Comparison of ENCODE assay signal across 24 cellular contexts in genomic region chr2:135936524-135936923, GRCh38.
"Had no signal": no experiment of that assay in that cellular context is flagged by ENCODE, and none has a peak within 500 bp of the region (broad histone marks: within the 10 kb centered on the region; RNA-seq: fewer than 3 reads in every experiment).

No MANE protein-coding gene starts in this region.

- H3K27me3 Mint-ChIP-seq: activated B cell treated with CpG ODN at 0.5 μM for 24 hours; stimulated activated memory B cell treated with anti-CD40 and anti-IgM and Interleukin-4, amounts not matched to agents 10 μg/mL and 1 μg/mL and 100 μg/mL, for 72 hours had no signal

- H3K4me3 ChIP-seq: psoas muscle, sigmoid colon, suprapubic skin, tibial nerve had no signal

- ATAC-seq: activated naive CD4-positive, alpha-beta T cell treated with anti-CD3 and anti-CD28 coated beads, Interleukin-2, amount 50 U/mL, for 72 hours; left cardiac atrium; left ventricle myocardium superior; psoas muscle; stimulated activated memory B cell treated with anti-CD40 and anti-IgM and Interleukin-4, amounts not matched to agents 10 μg/mL and 1 μg/mL and 100 μg/mL, for 72 hours had no signal

- H3K27ac ChIP-seq: brain microvascular endothelial cell, parathyroid adenoma, psoas muscle, sigmoid colon, suprapubic skin, tibial nerve had no signal

- H3K4me1 ChIP-seq: parathyroid adenoma, psoas muscle, sigmoid colon, suprapubic skin, tibial nerve had no signal

- DNase-seq: activated B cell treated with CpG ODN at 0.5 μM for 24 hours; activated CD4-positive, alpha-beta T cell treated with anti-CD3 and anti-CD28 coated beads, Interleukin-2, amount 50 U/mL, for 4 hours; activated naive CD4-positive, alpha-beta T cell; amniotic stem cell; brain microvascular endothelial cell; head of caudate nucleus; hippocampal formation; left cardiac atrium; left ventricle myocardium superior; occipital lobe; psoas muscle; sigmoid colon; stimulated activated CD4-positive, alpha-beta T cell treated with anti-CD3 and anti-CD28 coated beads, Interleukin-4, amount 100 ng/mL, for 24 hours had no signal

- H3K27ac Mint-ChIP-seq: activated B cell treated with CpG ODN at 0.5 μM for 24 hours; activated T-helper 2 cell treated with anti-CD3 and anti-CD28 coated beads, Interferon-gamma antibody, Interleukin-2, Interleukin-4, amounts not matched to agents 10 μg/mL and 5 μg/mL and 100 μg/mL, durations not matched to agents 14 hours and 24 hours and 36 hours; stimulated activated memory B cell treated with anti-CD40 and anti-IgM and Interleukin-4, amounts not matched to agents 10 μg/mL and 1 μg/mL and 100 μg/mL, for 72 hours; T-helper 2 cell treated with Interferon-gamma antibody and Interleukin-4, amounts not matched to agents 5 μg/mL and 100 μg/mL, for 36 hours had no signal

- H3K27me3 ChIP-seq: brain microvascular endothelial cell, sigmoid colon, suprapubic skin, tibial nerve had no signal

- H2AFZ ChIP-seq: parathyroid adenoma had no signal

- H3K9me3 Mint-ChIP-seq: activated B cell treated with CpG ODN at 0.5 μM for 24 hours; stimulated activated memory B cell treated with anti-CD40 and anti-IgM and Interleukin-4, amounts not matched to agents 10 μg/mL and 1 μg/mL and 100 μg/mL, for 72 hours had no signal

- FAIRE-seq: astrocyte, endothelial cell of umbilical vein, keratinocyte, small intestine had no signal

- H3K4me3 Mint-ChIP-seq: activated B cell treated with CpG ODN at 0.5 μM for 24 hours; stimulated activated memory B cell treated with anti-CD40 and anti-IgM and Interleukin-4, amounts not matched to agents 10 μg/mL and 1 μg/mL and 100 μg/mL, for 72 hours had no signal

- H3K9ac ChIP-seq: parathyroid adenoma had no signal
